In the genomic region with DNA sequence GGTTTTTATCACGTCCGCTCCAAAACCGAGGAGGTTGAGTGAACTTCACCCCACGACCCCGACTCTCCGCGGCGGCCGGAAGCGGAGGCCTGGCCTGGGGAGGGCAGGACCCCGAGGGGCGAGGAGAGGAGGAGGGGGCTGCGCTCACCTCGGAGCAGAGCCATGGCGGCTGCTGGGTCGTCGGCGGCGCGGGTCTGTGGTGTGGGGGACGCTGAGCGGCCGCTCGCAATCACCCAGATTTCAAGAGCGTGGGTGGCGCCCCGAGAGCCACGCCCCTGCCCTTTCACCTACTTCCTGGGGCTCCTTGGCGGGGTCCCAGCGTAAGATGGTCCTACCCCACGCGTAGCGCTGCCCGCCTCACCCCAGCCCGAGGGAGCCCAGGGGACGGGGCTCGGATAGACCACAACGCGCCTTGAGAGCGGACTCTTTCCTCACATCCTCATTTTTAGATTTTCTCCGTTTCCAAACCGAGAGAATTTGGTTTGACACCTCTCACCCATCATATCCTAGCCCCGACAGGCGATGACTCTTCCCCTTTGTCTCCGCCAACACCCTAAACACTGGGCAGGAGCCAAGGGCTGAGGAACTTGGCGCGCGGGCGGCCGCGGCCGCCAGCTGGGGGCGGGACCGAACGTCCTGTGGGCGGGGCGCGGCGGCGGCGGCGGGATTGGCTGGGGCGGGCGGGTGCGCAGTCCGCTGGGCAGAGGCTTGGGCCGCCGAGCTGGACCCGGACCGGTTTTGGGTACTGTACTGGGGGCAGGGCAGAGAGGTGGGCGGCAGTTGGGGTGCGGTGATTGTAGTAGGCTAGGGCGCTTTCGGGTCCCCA, we compare ENCODE assay signal across 8 cellular contexts. TPM values are rescaled to one million over a fixed set of nuclear protein-coding genes. Genes with fewer than 3 reads are reported as not detected.
DNase-seq lines count a peak whose midpoint lies in the region; ATAC-seq and TF ChIP-seq lines count a peak whose summit lies in the region.

ACAA2 (minus strand) TSS at position 213 of the 826 bp plus-strand sequence; CDS start at position 164, 49 bp downstream.

- H3K27me3 Mint-ChIP-seq in Calu3 (ENCODE audit: unreplicated experiment), result no peaks in the 10 kb centered on the region

- peaks cover 34% of the 10 kb centered on the region for H3K4me1 Mint-ChIP-seq in Calu3 (ENCODE audit: low read depth, unreplicated experiment)

- H3K79me2 ChIP-seq in OCI-LY7 (ENCODE audit: insufficient read depth, low read depth, low read length), result peaks cover 35% of the 10 kb centered on the region; the same call in 1 of the 2 replicates

- H3K9me3 ChIP-seq in OCI-LY7 (ENCODE audit: low read length), result no peaks in the 10 kb centered on the region
- H3K9me3 ChIP-seq in mucosa of descending colon, result peaks cover 11% of the 10 kb centered on the region

- H3K9me3 Mint-ChIP-seq in Calu3 (ENCODE audit: low read depth, unreplicated experiment), result peaks cover 2% of the 10 kb centered on the region

- H3K4me3 ChIP-seq in OCI-LY7 (ENCODE audit: low read depth, low read length, poor library complexity, severe bottlenecking) (peak within 1 kb of the TSS; percentile 85), mucosa of descending colon (peak within 1 kb of the TSS; percentile 56)

- no peaks in the 10 kb centered on the region for H3K9me2 ChIP-seq in OCI-LY7 (ENCODE audit: insufficient read depth, low read length)

- CTCF ChIA-PET in Calu3 (lab: Charles Lee) (interaction anchor here (0.6 to 2.1 kb wide), 5 partner anchors 38 to 921 kb away, joined by 4 to 10 read pairs (median 4); no protein-coding TSS in a partner anchor), OCI-LY7 (lab: Charles Lee; ENCODE audit: unreplicated experiment) (no interaction called here)

- peak within 1 kb of the TSS; percentile 79 for H3K27ac Mint-ChIP-seq in Calu3 (ENCODE audit: unreplicated experiment)

- DNase-seq in Calu3, result peak; percentile 89
- DNase-seq in HUDEP-2 (lab: John Stamatoyannopoulos, UW; ENCODE audit: unreplicated experiment in 76 of 76), result peak in 75 of 76 experiments; percentile 12 to 96 (median 87)
- DNase-seq in OCI-LY7 (ENCODE audit: low spot score), result peak; percentile 70
- DNase-seq in activated T-cell treated with anti-CD3 and anti-CD28 coated beads for 1 hour (ENCODE audit: low read depth), result peak; percentile 68
- peak; percentile 36 for DNase-seq in epidermal melanocyte (ENCODE audit: insufficient read length, low spot score)
- DNase-seq in mucosa of descending colon, result peak; percentile 90 to 95 (median 91)
- DNase-seq in stimulated activated CD8-positive, alpha-beta memory T cell treated with anti-CD3 and anti-CD28 coated beads, Interleukin-4, amount 100 ng/mL, for 4 hours (ENCODE audit: low read depth in 2 of 2, low spot score in 1 of 2), result peak; percentile 49 to 67

- intact Hi-C loops in Calu3 (cut with micrococcal nuclease; ENCODE audit: unreplicated experiment) (no loop called here), OCI-LY7 (cut with micrococcal nuclease; ENCODE audit: unreplicated experiment) (loop anchor here (5.0 to 10.0 kb wide), 2 partner anchors 321 to 561 kb away; partner anchors contain the start of genes RPL17 and SKA1), mucosa of descending colon (cut with DNase I, micrococcal nuclease) (no loop called here)

- H2AFZ ChIP-seq in OCI-LY7 (ENCODE audit: low read length), result peak within 1 kb of the TSS; percentile 87

- ATAC-seq in GM21390 (IDR thresholded peaks at IDR 0.05; ENCODE audit: unreplicated experiment) (peak; percentile 80), mucosa of descending colon (peak; percentile 91)

- H4K20me1 ChIP-seq in OCI-LY7 (ENCODE audit: insufficient read depth, low read length), result no peaks in the 10 kb centered on the region

- H3K4me3 Mint-ChIP-seq in Calu3 (ENCODE audit: low read depth, unreplicated experiment), result peak within 1 kb of the TSS; percentile 74

- H3K27ac ChIP-seq in OCI-LY7 (ENCODE audit: low read depth, low read length, poor library complexity, severe bottlenecking), result peak within 1 kb of the TSS; percentile 88

- peak within 1 kb of the TSS; percentile 90 for H3K4me2 ChIP-seq in OCI-LY7 (ENCODE audit: low read length)

- H3K36me3 Mint-ChIP-seq in Calu3 (ENCODE audit: insufficient read depth, unreplicated experiment), result peaks cover 28% of the 10 kb centered on the region

- H3K4me1 ChIP-seq in OCI-LY7 (ENCODE audit: insufficient read depth, low read length, poor library complexity, severe bottlenecking) (peaks cover 9% of the 10 kb centered on the region), mucosa of descending colon (ENCODE audit: low read depth) (peaks cover 31% of the 10 kb centered on the region)

- TF ChIP-seq CTCF in Calu3 (IDR thresholded peaks at IDR 0.05; ENCODE audit: unreplicated experiment) (no peak), OCI-LY7 (conservative IDR thresholded peaks at IDR 0.05; ENCODE audit: low read length) (no peak), mucosa of descending colon (IDR thresholded peaks at IDR 0.05) (no peak)

- H3K36me3 ChIP-seq in OCI-LY7 (ENCODE audit: insufficient read depth, low read length) (no peaks in the 10 kb centered on the region; the same call in 1 of the 2 replicates), mucosa of descending colon (ENCODE audit: low read depth) (no peaks in the 10 kb centered on the region)

- BruUV-seq in Calu3 (replicated peaks; lab: Mats Ljungman, UMichigan), result no TSS peak
- no TSS peak for BruUV-seq in OCI-LY7 (replicated peaks; lab: Mats Ljungman, UMichigan)

- POLR2A ChIA-PET in OCI-LY7 (lab: Charles Lee), result interaction anchor here (0.6 to 1.0 kb wide), 3 partner anchors 23 to 327 kb away, joined by 4 to 8 read pairs (median 6); partner anchors contain the start of gene C18orf32

RNA-seq across cellular contexts. Expression of gene ACAA2, which starts in this region (rescaled TPM):
- total RNA-seq in Calu3 (2022) (77.1 and 79.9 TPM in 2 replicates), OCI-LY7 (2022) (49.2 and 54.4 TPM in 2 replicates), mucosa of descending colon (100 to 1,000 TPM; 148 to 332 (median 281) TPM)
- 30.8 and 34.3 TPM in 2 replicates for total RNA-seq in OCI-LY7 (2014; rRNA removed; shearing (Covaris generic))

Comparison
In these comparisons a context has a peak if more than half of its experiments do, and no peak if none do; other contexts are left out.
1. Peak in every context shown above with its lines: DNase-seq, ATAC-seq, H3K4me3 ChIP-seq and H3K27ac ChIP-seq.
2. DNase-seq: peak in every context shown above with its lines; median percentile 91 in mucosa of descending colon; 89 in Calu3; 87 in HUDEP-2; 70 in OCI-LY7; 68 in activated T-cell treated with anti-CD3 and anti-CD28 coated beads for 1 hour; 58 in stimulated activated CD8-positive, alpha-beta memory T cell treated with anti-CD3 and anti-CD28 coated beads, Interleukin-4, amount 100 ng/mL, for 4 hours; 36 in epidermal melanocyte.